19 cellular contexts compared by ENCODE assay signal in genomic region chr14:54362089-54362504, GRCh38.
"Had no signal": no experiment of that assay in that cellular context is flagged by ENCODE, and none has a peak within 500 bp of the region (broad histone marks: within the 10 kb centered on the region; RNA-seq: fewer than 3 reads in every experiment).

No MANE protein-coding gene starts in this region.

- H3K27ac Mint-ChIP-seq: activated naive CD4-positive, alpha-beta T cell treated with anti-CD3 and anti-CD28 coated beads for 36 hours; nephron progenitor cell; progenitor cell of endocrine pancreas had no signal

- H3K27me3 ChIP-seq: colonic mucosa, tibial artery had no signal

- DNase-seq: activated CD4-positive, alpha-beta T cell treated with anti-CD3 and anti-CD28 coated beads, Interleukin-2, amount 50 U/mL, for 1 hour; activated CD8-positive, alpha-beta memory T cell treated with anti-CD3 and anti-CD28 coated beads, Interleukin-2, amount 50 U/mL, for 4 hours; activated naive CD4-positive, alpha-beta T cell treated with anti-CD3 and anti-CD28 coated beads for 36 hours; activated T-cell treated with anti-CD3 and anti-CD28 coated beads, Interleukin-2, amount 50 U/mL, for 4 hours; anterior cingulate cortex; central memory CD4-positive, alpha-beta T cell; colonic mucosa; hypothalamus; lower lobe of right lung; midbrain; nephron progenitor cell; stimulated activated CD4-positive, alpha-beta T cell treated with anti-CD3 and anti-CD28 coated beads, Interleukin-2, amount 100 ng/mL, for 24 hours; stimulated activated naive CD4-positive, alpha-beta T cell treated with Interleukin-2 at 50 U/mL for 16 hours; substantia nigra; T1000; tibial artery had no signal

- H3K36me3 ChIP-seq: colonic mucosa, lower lobe of right lung, tibial artery had no signal

- H3K4me3 Mint-ChIP-seq: activated naive CD4-positive, alpha-beta T cell treated with anti-CD3 and anti-CD28 coated beads for 36 hours; activated T-cell treated with anti-CD3 and anti-CD28 coated beads, Interleukin-2, amount 50 U/mL, for 4 hours; brain had no signal

- H3K4me3 ChIP-seq: colonic mucosa, lower lobe of right lung, tibial artery had no signal

- H3K9me3 ChIP-seq: colonic mucosa, lower lobe of right lung had no signal

- H3K27me3 Mint-ChIP-seq: brain, progenitor cell of endocrine pancreas had no signal

- H3K9me3 Mint-ChIP-seq: activated naive CD4-positive, alpha-beta T cell treated with anti-CD3 and anti-CD28 coated beads for 36 hours; activated T-cell treated with anti-CD3 and anti-CD28 coated beads, Interleukin-2, amount 50 U/mL, for 4 hours; nephron progenitor cell had no signal

- H3K36me3 Mint-ChIP-seq: brain had no signal

- H3K4me1 ChIP-seq: colonic mucosa had no signal

- H3K27ac ChIP-seq: colonic mucosa, lower lobe of right lung, tibial artery had no signal

- ATAC-seq: activated CD4-positive, CD25-positive, alpha-beta regulatory T cell treated with anti-CD3 and anti-CD28 coated beads, Interleukin-2, amount 50 U/mL, for 24 hours; activated T-cell treated with anti-CD3 and anti-CD28 coated beads, Interleukin-2, amount 50 U/mL, for 4 hours; lower lobe of right lung had no signal
